14 cellular contexts compared by ENCODE assay signal in the genomic region with DNA sequence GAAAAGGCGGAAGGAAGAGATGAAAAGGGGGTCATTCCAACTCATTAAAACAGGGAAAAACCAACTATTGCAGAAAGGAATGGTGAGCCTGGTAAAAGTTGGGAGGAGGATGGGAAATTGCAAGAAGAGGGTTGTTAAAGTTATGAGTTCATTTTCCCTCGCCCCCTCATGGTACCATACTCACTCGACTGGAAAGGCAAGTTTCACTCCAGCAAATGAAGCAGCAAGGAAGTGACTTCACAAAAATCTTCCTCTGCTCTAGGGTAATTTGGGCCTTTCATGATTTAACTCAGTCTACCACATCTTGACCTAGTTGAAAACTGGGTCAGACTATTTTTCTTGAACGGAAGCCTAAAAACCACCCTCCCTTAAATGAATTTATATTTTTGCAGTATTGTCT. TPM values are rescaled to one million over a fixed set of nuclear protein-coding genes. Genes with fewer than 3 reads are reported as not detected.
DNase-seq lines count a peak whose midpoint lies in the region; ATAC-seq and TF ChIP-seq lines count a peak whose summit lies in the region.
"Had no signal": no experiment of that assay in that cellular context is flagged by ENCODE, and none has a peak within 500 bp of the region (broad histone marks: within the 10 kb centered on the region; RNA-seq: fewer than 3 reads in every experiment).

No MANE protein-coding gene starts in this region.

- H3K9me3 Mint-ChIP-seq in HFFc6 (no peaks in the 10 kb centered on the region), CD14-positive monocyte (peaks cover 0 to 2% (median 0%) of the 10 kb centered on the region in 7 donors)

- TF ChIP-seq CTCF in GM12865 (IDR thresholded peaks at IDR 0.05; ENCODE audit: insufficient read depth, low read depth, low read length, missing control alignments), result no peak
- TF ChIP-seq CTCF in HFFc6 (IDR thresholded peaks at IDR 0.05), result no peak
- TF ChIP-seq CTCF in CD14-positive monocyte (IDR thresholded peaks at IDR 0.05), result no peak

- intact Hi-C loops in CD14-positive monocyte (cut with micrococcal nuclease), result no loop called here

- H3K36me3 Mint-ChIP-seq in HFFc6 (ENCODE audit: low read depth) (no peaks in the 10 kb centered on the region), CD14-positive monocyte (no peaks in the 10 kb centered on the region)
- H3K36me3 Mint-ChIP-seq: WTC11 had no signal

- ATAC-seq in GM19455 (IDR thresholded peaks at IDR 0.05; ENCODE audit: unreplicated experiment) (peak; percentile 68), HG03565 (IDR thresholded peaks at IDR 0.05; ENCODE audit: unreplicated experiment) (peak; percentile 77)
- ATAC-seq: K562, left ventricle myocardium superior, sciatic nerve, WTC11 had no signal

- DNase-seq in GM12865 (ENCODE audit: low read depth) (peak; percentile 80), kidney glomerular epithelial cell (lab: John Stamatoyannopoulos, UW) (peak; percentile 50), NCI-H446 treated with DMSO at 0.1 percent for 48 hours (lab: John Stamatoyannopoulos, UW) (no peak), HFFc6 (no peak), CD14-positive monocyte (ENCODE audit: low spot score) (no peak), KBM-7 (no peak)
- DNase-seq: GM23248, left ventricle myocardium superior had no signal

- no peak overlapping the region for H3K4me3 ChIP-seq in GM12865 (ENCODE audit: low read depth, low read length)
- H3K4me3 ChIP-seq: esophagus muscularis mucosa, GM23248, K562 had no signal

- H3K4me3 Mint-ChIP-seq in HFFc6 (no peak overlapping the region), CD14-positive monocyte (peak overlapping the region in 1 of 2 donors; percentile 30)
- H3K4me3 Mint-ChIP-seq: WTC11 had no signal

- in situ Hi-C loops in KBM-7 (cut with MboI; ENCODE audit: low pct_unique_long_range_greater_than_20kb, low sequenced_read_pairs), result no loop called here

- H3K27ac Mint-ChIP-seq in HFFc6, result no peak overlapping the region
- H3K27ac Mint-ChIP-seq in CD14-positive monocyte, result no peak overlapping the region
- H3K27ac Mint-ChIP-seq: WTC11 had no signal

- peaks cover 35% of the 10 kb centered on the region for H3K4me1 Mint-ChIP-seq in HFFc6 (ENCODE audit: low read depth)
- no peaks in the 10 kb centered on the region for H3K4me1 Mint-ChIP-seq in CD14-positive monocyte

- H3K27me3 Mint-ChIP-seq in HFFc6 (ENCODE audit: insufficient read depth), result peaks cover 11% of the 10 kb centered on the region; the same call in 1 of the 2 replicates
- peaks cover 9 to 17% (median 14%) of the 10 kb centered on the region in 3 donors for H3K27me3 Mint-ChIP-seq in CD14-positive monocyte (ENCODE audit: low read depth in 3 of 3)

RNA-seq across cellular contexts. Expression of a gene that starts 22.8 kb away (rescaled TPM):
- under 1 TPM in 4 of 6 experiments, not detected in 2; 0.12 to 0.39 (median 0.20) TPM for total RNA-seq in HFFc6 (2021; fragmentation: NEBNext Ultra II Directional; extraction: Animal tissue kit (Norgen Biotek cat#: 25700))
- polyA plus RNA-seq in CD14-positive monocyte, result not detected
- total RNA-seq: K562, left ventricle myocardium superior, sciatic nerve had no signal
- polyA plus RNA-seq: K562 had no signal

RNA-seq across cellular contexts. Expression of a gene that starts 34.9 kb away (rescaled TPM):
- total RNA-seq in HFFc6 (2021; fragmentation: NEBNext Ultra II Directional; extraction: Animal tissue kit (Norgen Biotek cat#: 25700)), result not detected
- under 1 TPM in 1 of 2 donors, not detected in 1; 0.47 TPM for polyA plus RNA-seq in CD14-positive monocyte
- total RNA-seq: GM23248, left ventricle myocardium superior, WTC11 had no signal
- polyA plus RNA-seq: GM23248, K562 had no signal

Comparison
In these comparisons a context has a peak if more than half of its experiments do, and no peak if none do; other contexts are left out.
1. DNase-seq: peak in GM12865 (single experiment) and kidney glomerular epithelial cell (single experiment); none in NCI-H446 treated with DMSO at 0.1 percent for 48 hours (single experiment), HFFc6 (single experiment), CD14-positive monocyte (single experiment) and KBM-7 (single experiment).